1 cellular context compared by ENCODE assay signal in genomic region chr11:113188433-113188834, GRCh38.
A peak's percentile ranks its signal among the peaks of the same experiment; 100 is the strongest.
TF ChIP-seq lines count a peak whose summit lies in the region.

No MANE protein-coding gene starts in this region.

TF ChIP-seq in GM12878, 131 proteins besides CTCF, POLR2A, EP300 and RAD21 (continued from another document):
- TF ChIP-seq NKRF (conservative IDR thresholded peaks at IDR 0.05) = no peak
- no peak for TF ChIP-seq RB1 (IDR thresholded peaks at IDR 0.05; ENCODE audit: borderline replicate concordance)
- TF ChIP-seq NFXL1 (IDR thresholded peaks at IDR 0.05; ENCODE audit: borderline replicate concordance) = no peak
- no peak for TF ChIP-seq ESRRA (IDR thresholded peaks at IDR 0.05; ENCODE audit: low read length)
- no peak for TF ChIP-seq ZBTB11 (CRISPR knock-in tag; IDR thresholded peaks at IDR 0.05)
- TF ChIP-seq POLR2AphosphoS2 (IDR thresholded peaks at IDR 0.05; ENCODE audit: low read depth, low read length) = no peak
- no peak for TF ChIP-seq TCF3 (IDR thresholded peaks at IDR 0.05; ENCODE audit: borderline replicate concordance, insufficient read depth, low read depth, low read length)
- TF ChIP-seq SIN3A (IDR thresholded peaks at IDR 0.05; ENCODE audit: low read depth, low read length) = no peak
- peak; percentile 44 for TF ChIP-seq MEF2B (IDR thresholded peaks at IDR 0.05; ENCODE audit: partially characterized antibody, poor library complexity, severe bottlenecking)
- TF ChIP-seq NR2C2 (IDR thresholded peaks at IDR 0.05; ENCODE audit: borderline replicate concordance, control insufficient read depth, insufficient read length, low read depth) = no peak
- TF ChIP-seq RUNX3 (IDR thresholded peaks at IDR 0.05; ENCODE audit: low read length) = peak; percentile 45; the same call in 1 of the 2 replicates
- peak; percentile 20; the same call in 1 of the 2 replicates for TF ChIP-seq SPI1 (IDR thresholded peaks at IDR 0.05; ENCODE audit: borderline replicate concordance, insufficient read depth, low read depth, low read length)
- TF ChIP-seq PKNOX1 (IDR thresholded peaks at IDR 0.05) = peak; percentile 58; the same call in 1 of the 2 replicates
- no peak for TF ChIP-seq MTA3 (IDR thresholded peaks at IDR 0.05; ENCODE audit: borderline replicate concordance, low read length)
- TF ChIP-seq TBL1XR1 (IDR thresholded peaks at IDR 0.05; ENCODE audit: low read depth, low read length) = 0 out of 2 replicates have a peak, but pooled peaks have one; percentile 16
- peak; percentile 83 for TF ChIP-seq MEF2A (IDR thresholded peaks at IDR 0.05; ENCODE audit: insufficient read depth, low read depth, low read length)
